8 cellular contexts compared by ENCODE assay signal in the genomic region with DNA sequence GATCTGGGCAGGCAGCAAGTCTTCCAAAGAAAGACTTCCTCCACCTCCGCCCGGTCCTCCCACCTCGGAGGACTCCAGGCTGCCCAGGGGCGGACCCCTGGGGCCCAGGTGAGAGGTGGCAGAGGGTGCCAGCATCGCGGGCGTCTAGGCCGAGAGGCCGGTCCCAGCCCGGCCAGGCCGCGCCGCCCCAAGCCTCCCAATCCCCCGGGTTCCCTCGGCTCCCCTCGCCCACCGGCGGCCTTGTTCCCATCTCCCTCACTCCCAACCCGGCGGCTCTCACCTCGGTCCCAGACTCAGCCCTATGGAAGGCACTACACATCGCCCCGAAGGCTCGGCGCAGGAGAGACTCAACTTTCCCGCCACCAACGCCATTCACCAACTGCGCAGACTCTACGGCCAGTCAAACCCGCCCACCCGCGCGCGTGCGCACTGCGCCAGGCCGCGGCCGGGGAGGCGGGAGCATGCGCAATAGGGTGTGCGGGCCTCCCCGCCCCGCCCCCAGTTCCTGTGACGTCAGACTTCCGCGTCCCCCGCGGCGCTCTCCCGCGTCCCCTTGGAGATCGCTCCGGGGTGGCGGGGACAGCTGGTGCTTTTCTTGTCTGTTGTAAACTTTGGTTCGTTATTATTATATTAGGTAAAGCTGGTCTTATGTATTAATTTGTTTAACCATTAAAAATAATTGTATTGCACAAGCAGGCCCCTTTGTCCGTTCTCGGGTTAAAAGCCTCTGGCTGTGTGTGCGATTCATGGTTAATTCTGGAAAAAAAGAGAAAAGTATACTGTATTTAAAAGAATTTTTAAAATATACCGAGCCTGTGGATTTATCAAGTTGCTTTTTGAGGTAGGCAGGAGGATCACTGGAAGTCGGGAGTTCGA. TPM values are rescaled to one million over a fixed set of nuclear protein-coding genes. Genes with fewer than 3 reads are reported as not detected.
DNase-seq lines count a peak whose midpoint lies in the region; ATAC-seq and TF ChIP-seq lines count a peak whose summit lies in the region.

A gene (minus strand): TSS at position 381 of the 876 bp plus-strand sequence. CDS start 62 bp downstream, at position 319.

- H3K27ac ChIP-seq in layer of hippocampus (ENCODE audit: low read depth, low read length): peak within 1 kb of the TSS; percentile 72

- ATAC-seq in HG03457 (IDR thresholded peaks at IDR 0.05; ENCODE audit: unreplicated experiment): peak; percentile 81
- ATAC-seq in activated CD4-positive, alpha-beta T cell treated with anti-CD3 and anti-CD28 coated beads for 36 hours: peak; percentile 96

- H3K27me3 ChIP-seq in BJ (ENCODE audit: control insufficient read depth, insufficient read depth, low read length) (no peaks in the 10 kb centered on the region), layer of hippocampus (ENCODE audit: control insufficient read depth, insufficient read depth, low read length) (no peaks in the 10 kb centered on the region)

- POLR2A ChIA-PET in BJ (lab: Charles Lee): no interaction called here
- POLR2A ChIA-PET in activated CD4-positive, alpha-beta T cell treated with anti-CD3 and anti-CD28 coated beads for 36 hours (lab: Charles Lee): no interaction called here

- H3K36me3 Mint-ChIP-seq in activated CD4-positive, alpha-beta T cell treated with anti-CD3 and anti-CD28 coated beads for 36 hours (ENCODE audit: low read depth): peaks cover 20% of the 10 kb centered on the region

- H3K9me3 Mint-ChIP-seq in activated CD4-positive, alpha-beta T cell treated with anti-CD3 and anti-CD28 coated beads for 36 hours (ENCODE audit: low read depth): no peaks in the 10 kb centered on the region

- H3K27ac Mint-ChIP-seq in activated CD4-positive, alpha-beta T cell treated with anti-CD3 and anti-CD28 coated beads for 36 hours: peak within 1 kb of the TSS; percentile 98

- peak within 1 kb of the TSS; percentile 76 for H3K4me3 ChIP-seq in BJ (ENCODE audit: low read depth, low read length)
- peak within 1 kb of the TSS; percentile 86 for H3K4me3 ChIP-seq in choroid plexus epithelial cell (ENCODE audit: low read depth, low read length)

- no peaks in the 10 kb centered on the region for H3K27me3 Mint-ChIP-seq in activated CD4-positive, alpha-beta T cell treated with anti-CD3 and anti-CD28 coated beads for 36 hours

- peak within 1 kb of the TSS; percentile 83 for H3K4me3 Mint-ChIP-seq in activated CD4-positive, alpha-beta T cell treated with anti-CD3 and anti-CD28 coated beads for 36 hours

- H3K36me3 ChIP-seq in BJ (ENCODE audit: control insufficient read depth, insufficient read depth, low read length): no peaks in the 10 kb centered on the region

- DNase-seq in BJ (ENCODE audit: low read depth): peak; percentile 37
- peak; percentile 82 for DNase-seq in GM19240 (ENCODE audit: insufficient read length, low spot score)
- peak; percentile 80 to 89 for DNase-seq in NCI-H524 (lab: John Stamatoyannopoulos, UW)
- DNase-seq in activated CD4-positive, alpha-beta T cell treated with anti-CD3 and anti-CD28 coated beads for 36 hours: peak; percentile 97
- peak; percentile 92 for DNase-seq in choroid plexus epithelial cell (ENCODE audit: low read depth)
- DNase-seq in stimulated activated CD4-positive, alpha-beta T cell treated with anti-CD3 and anti-CD28 coated beads, Interleukin-1b, Interleukin-23, amount 100 ng/mL, for 24 hours (ENCODE audit: low read depth in 4 of 4, low spot score in 1 of 4): peak; percentile 89 to 98 (median 94)

- intact Hi-C loops in activated CD4-positive, alpha-beta T cell treated with anti-CD3 and anti-CD28 coated beads for 36 hours (cut with DNase I, micrococcal nuclease): loop anchor here (1.0 to 10.0 kb wide), 9 partner anchors 83 to 651 kb away; a partner anchor contains a TSS

- H3K4me1 Mint-ChIP-seq in activated CD4-positive, alpha-beta T cell treated with anti-CD3 and anti-CD28 coated beads for 36 hours: peaks cover 8% of the 10 kb centered on the region

- TF ChIP-seq CTCF in BJ (IDR thresholded peaks at IDR 0.05; ENCODE audit: insufficient read depth, low read depth, low read length) (no peak), choroid plexus epithelial cell (conservative IDR thresholded peaks at IDR 0.05; ENCODE audit: low read depth, low read length) (no peak)

- CTCF ChIA-PET in BJ (lab: Yijun Ruan, JAX): interaction anchor here (0.6 kb wide), 1 partner anchor 322 kb away, joined by 3 read pairs; no protein-coding TSS in a partner anchor
- CTCF ChIA-PET in activated CD4-positive, alpha-beta T cell treated with anti-CD3 and anti-CD28 coated beads for 36 hours (lab: Charles Lee): interaction anchor here (0.6 to 1.0 kb wide), 3 partner anchors 54 to 195 kb away, joined by 3 to 4 read pairs (median 3); no protein-coding TSS in a partner anchor

RNA-seq across cellular contexts. Expression of the gene that starts here (rescaled TPM):
- 0.97 and 1.6 TPM in 2 replicates for polyA plus RNA-seq in BJ (2011; rRNA removed)
- 0.71 and 0.82 TPM in 2 replicates for polyA minus RNA-seq in BJ (2011; rRNA and poly(A)+ RNA removed)
- 10 to 100 TPM; 19.3 to 23.6 TPM for total RNA-seq in activated CD4-positive, alpha-beta T cell treated with anti-CD3 and anti-CD28 coated beads for 36 hours

Comparison
In these comparisons a context has a peak if more than half of its experiments do, and no peak if none do; other contexts are left out.
1. Peak in every context shown above with its lines: DNase-seq, ATAC-seq, H3K4me3 ChIP-seq and H3K27ac ChIP-seq.
2. DNase-seq: peak in every context shown above with its lines; median percentile 97 in activated CD4-positive, alpha-beta T cell treated with anti-CD3 and anti-CD28 coated beads for 36 hours; 94 in stimulated activated CD4-positive, alpha-beta T cell treated with anti-CD3 and anti-CD28 coated beads, Interleukin-1b, Interleukin-23, amount 100 ng/mL, for 24 hours; 92 in choroid plexus epithelial cell; 84 in NCI-H524; 82 in GM19240; 37 in BJ.